3 cellular contexts compared by ENCODE assay signal in genomic region chr14:76098047-76098446, GRCh38.
TF ChIP-seq lines count a peak whose summit lies in the region.

No MANE protein-coding gene starts in this region.

TF ChIP-seq in SK-N-SH, 30 proteins besides CTCF, POLR2A, EP300 and RAD21 (continued from another document and continues in another):
- no peak for TF ChIP-seq MXI1 (IDR thresholded peaks at IDR 0.05; ENCODE audit: low read depth, low read length)
- TF ChIP-seq RXRA (IDR thresholded peaks at IDR 0.05; ENCODE audit: borderline replicate concordance, low read depth), result no peak
- no peak for TF ChIP-seq FOXJ3 (CRISPR knock-in tag; IDR thresholded peaks at IDR 0.05)
- TF ChIP-seq YY1 (IDR thresholded peaks at IDR 0.05; ENCODE audit: low read depth), result no peak
- no peak for TF ChIP-seq SIN3A (IDR thresholded peaks at IDR 0.05; ENCODE audit: borderline replicate concordance, low read depth, low read length)
- TF ChIP-seq, protein P1, sequence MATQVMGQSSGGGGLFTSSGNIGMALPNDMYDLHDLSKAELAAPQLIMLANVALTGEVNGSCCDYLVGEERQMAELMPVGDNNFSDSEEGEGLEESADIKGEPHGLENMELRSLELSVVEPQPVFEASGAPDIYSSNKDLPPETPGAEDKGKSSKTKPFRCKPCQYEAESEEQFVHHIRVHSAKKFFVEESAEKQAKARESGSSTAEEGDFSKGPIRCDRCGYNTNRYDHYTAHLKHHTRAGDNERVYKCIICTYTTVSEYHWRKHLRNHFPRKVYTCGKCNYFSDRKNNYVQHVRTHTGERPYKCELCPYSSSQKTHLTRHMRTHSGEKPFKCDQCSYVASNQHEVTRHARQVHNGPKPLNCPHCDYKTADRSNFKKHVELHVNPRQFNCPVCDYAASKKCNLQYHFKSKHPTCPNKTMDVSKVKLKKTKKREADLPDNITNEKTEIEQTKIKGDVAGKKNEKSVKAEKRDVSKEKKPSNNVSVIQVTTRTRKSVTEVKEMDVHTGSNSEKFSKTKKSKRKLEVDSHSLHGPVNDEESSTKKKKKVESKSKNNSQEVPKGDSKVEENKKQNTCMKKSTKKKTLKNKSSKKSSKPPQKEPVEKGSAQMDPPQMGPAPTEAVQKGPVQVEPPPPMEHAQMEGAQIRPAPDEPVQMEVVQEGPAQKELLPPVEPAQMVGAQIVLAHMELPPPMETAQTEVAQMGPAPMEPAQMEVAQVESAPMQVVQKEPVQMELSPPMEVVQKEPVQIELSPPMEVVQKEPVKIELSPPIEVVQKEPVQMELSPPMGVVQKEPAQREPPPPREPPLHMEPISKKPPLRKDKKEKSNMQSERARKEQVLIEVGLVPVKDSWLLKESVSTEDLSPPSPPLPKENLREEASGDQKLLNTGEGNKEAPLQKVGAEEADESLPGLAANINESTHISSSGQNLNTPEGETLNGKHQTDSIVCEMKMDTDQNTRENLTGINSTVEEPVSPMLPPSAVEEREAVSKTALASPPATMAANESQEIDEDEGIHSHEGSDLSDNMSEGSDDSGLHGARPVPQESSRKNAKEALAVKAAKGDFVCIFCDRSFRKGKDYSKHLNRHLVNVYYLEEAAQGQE (IDR thresholded peaks at IDR 0.05; ENCODE audit: low read depth, low read length), result no peak
- TF ChIP-seq GABPA (IDR thresholded peaks at IDR 0.05; ENCODE audit: low read depth), result no peak
- TF ChIP-seq MAX (IDR thresholded peaks at IDR 0.05; ENCODE audit: low read depth), result no peak
- no peak for TF ChIP-seq USF2 (IDR thresholded peaks at IDR 0.05; ENCODE audit: borderline replicate concordance, low read depth, low read length)
- TF ChIP-seq TCF12 (IDR thresholded peaks at IDR 0.05), result no peak
- no peak for TF ChIP-seq MEF2A (IDR thresholded peaks at IDR 0.05; ENCODE audit: borderline replicate concordance, low read depth)
- no peak for TF ChIP-seq RCOR1 (IDR thresholded peaks at IDR 0.05; ENCODE audit: low read length)
- TF ChIP-seq, protein P2, sequence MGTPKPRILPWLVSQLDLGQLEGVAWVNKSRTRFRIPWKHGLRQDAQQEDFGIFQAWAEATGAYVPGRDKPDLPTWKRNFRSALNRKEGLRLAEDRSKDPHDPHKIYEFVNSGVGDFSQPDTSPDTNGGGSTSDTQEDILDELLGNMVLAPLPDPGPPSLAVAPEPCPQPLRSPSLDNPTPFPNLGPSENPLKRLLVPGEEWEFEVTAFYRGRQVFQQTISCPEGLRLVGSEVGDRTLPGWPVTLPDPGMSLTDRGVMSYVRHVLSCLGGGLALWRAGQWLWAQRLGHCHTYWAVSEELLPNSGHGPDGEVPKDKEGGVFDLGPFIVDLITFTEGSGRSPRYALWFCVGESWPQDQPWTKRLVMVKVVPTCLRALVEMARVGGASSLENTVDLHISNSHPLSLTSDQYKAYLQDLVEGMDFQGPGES (IDR thresholded peaks at IDR 0.05; ENCODE audit: low read depth, low read length), result no peak
- TF ChIP-seq TAF1 (IDR thresholded peaks at IDR 0.05; ENCODE audit: borderline replicate concordance, low read depth, low read length), result no peak
- TF ChIP-seq NRF1 (IDR thresholded peaks at IDR 0.05; ENCODE audit: low read depth, low read length), result no peak
- TF ChIP-seq CHD2 (IDR thresholded peaks at IDR 0.05; ENCODE audit: low read length, partially characterized antibody), result no peak

TF ChIP-seq in SK-N-SH treated with all-trans-retinoic acid at 6 μM for 48 hours, 23 proteins besides CTCF, POLR2A, EP300 and RAD21 (continues in another document):
- TF ChIP-seq ZNF8 (CRISPR knock-in tag; IDR thresholded peaks at IDR 0.05) (no peak), TOX (CRISPR knock-in tag; IDR thresholded peaks at IDR 0.05; ENCODE audit: borderline replicate concordance) (no peak), CSRNP3 (CRISPR knock-in tag; IDR thresholded peaks at IDR 0.05) (no peak), ISL1 (CRISPR knock-in tag; IDR thresholded peaks at IDR 0.05) (no peak), TCF4 (CRISPR knock-in tag; IDR thresholded peaks at IDR 0.05; ENCODE audit: borderline replicate concordance) (no peak), ESRRG (CRISPR knock-in tag; IDR thresholded peaks at IDR 0.05) (no peak), ZFP30 (CRISPR knock-in tag; IDR thresholded peaks at IDR 0.05) (no peak)
- TF ChIP-seq, protein P3, sequence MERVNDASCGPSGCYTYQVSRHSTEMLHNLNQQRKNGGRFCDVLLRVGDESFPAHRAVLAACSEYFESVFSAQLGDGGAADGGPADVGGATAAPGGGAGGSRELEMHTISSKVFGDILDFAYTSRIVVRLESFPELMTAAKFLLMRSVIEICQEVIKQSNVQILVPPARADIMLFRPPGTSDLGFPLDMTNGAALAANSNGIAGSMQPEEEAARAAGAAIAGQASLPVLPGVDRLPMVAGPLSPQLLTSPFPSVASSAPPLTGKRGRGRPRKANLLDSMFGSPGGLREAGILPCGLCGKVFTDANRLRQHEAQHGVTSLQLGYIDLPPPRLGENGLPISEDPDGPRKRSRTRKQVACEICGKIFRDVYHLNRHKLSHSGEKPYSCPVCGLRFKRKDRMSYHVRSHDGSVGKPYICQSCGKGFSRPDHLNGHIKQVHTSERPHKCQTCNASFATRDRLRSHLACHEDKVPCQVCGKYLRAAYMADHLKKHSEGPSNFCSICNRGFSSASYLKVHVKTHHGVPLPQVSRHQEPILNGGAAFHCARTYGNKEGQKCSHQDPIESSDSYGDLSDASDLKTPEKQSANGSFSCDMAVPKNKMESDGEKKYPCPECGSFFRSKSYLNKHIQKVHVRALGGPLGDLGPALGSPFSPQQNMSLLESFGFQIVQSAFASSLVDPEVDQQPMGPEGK (CRISPR knock-in tag; IDR thresholded peaks at IDR 0.05; ENCODE audit: borderline replicate concordance), result no peak
- TF ChIP-seq, protein P4, sequence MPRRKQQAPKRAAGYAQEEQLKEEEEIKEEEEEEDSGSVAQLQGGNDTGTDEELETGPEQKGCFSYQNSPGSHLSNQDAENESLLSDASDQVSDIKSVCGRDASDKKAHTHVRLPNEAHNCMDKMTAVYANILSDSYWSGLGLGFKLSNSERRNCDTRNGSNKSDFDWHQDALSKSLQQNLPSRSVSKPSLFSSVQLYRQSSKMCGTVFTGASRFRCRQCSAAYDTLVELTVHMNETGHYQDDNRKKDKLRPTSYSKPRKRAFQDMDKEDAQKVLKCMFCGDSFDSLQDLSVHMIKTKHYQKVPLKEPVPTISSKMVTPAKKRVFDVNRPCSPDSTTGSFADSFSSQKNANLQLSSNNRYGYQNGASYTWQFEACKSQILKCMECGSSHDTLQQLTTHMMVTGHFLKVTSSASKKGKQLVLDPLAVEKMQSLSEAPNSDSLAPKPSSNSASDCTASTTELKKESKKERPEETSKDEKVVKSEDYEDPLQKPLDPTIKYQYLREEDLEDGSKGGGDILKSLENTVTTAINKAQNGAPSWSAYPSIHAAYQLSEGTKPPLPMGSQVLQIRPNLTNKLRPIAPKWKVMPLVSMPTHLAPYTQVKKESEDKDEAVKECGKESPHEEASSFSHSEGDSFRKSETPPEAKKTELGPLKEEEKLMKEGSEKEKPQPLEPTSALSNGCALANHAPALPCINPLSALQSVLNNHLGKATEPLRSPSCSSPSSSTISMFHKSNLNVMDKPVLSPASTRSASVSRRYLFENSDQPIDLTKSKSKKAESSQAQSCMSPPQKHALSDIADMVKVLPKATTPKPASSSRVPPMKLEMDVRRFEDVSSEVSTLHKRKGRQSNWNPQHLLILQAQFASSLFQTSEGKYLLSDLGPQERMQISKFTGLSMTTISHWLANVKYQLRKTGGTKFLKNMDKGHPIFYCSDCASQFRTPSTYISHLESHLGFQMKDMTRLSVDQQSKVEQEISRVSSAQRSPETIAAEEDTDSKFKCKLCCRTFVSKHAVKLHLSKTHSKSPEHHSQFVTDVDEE (CRISPR knock-in tag; IDR thresholded peaks at IDR 0.05), result no peak
- TF ChIP-seq, protein P5, sequence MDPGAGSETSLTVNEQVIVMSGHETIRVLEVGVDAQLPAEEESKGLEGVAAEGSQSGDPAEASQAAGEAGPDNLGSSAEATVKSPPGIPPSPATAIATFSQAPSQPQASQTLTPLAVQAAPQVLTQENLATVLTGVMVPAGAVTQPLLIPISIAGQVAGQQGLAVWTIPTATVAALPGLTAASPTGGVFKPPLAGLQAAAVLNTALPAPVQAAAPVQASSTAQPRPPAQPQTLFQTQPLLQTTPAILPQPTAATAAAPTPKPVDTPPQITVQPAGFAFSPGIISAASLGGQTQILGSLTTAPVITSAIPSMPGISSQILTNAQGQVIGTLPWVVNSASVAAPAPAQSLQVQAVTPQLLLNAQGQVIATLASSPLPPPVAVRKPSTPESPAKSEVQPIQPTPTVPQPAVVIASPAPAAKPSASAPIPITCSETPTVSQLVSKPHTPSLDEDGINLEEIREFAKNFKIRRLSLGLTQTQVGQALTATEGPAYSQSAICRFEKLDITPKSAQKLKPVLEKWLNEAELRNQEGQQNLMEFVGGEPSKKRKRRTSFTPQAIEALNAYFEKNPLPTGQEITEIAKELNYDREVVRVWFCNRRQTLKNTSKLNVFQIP (CRISPR knock-in tag; IDR thresholded peaks at IDR 0.05; ENCODE audit: borderline replicate concordance, low read depth), result no peak

TF ChIP-seq in K562, 482 proteins besides CTCF, POLR2A, EP300 and RAD21:
- TF ChIP-seq ZNF263 (CRISPR knock-in tag; IDR thresholded peaks at IDR 0.05; ENCODE audit: borderline replicate concordance), result no peak
- TF ChIP-seq NRF1 (conservative IDR thresholded peaks at IDR 0.05 in 1 of 2, IDR thresholded peaks at IDR 0.05 in 1 of 2), result 0 out of 4 replicates have a peak, but pooled peaks of 1 of the 2 experiments have one; percentile 8
